Comparison of ENCODE assay signal across 8 cellular contexts in genomic region chr15:100349696-100350433, GRCh38. TPM values are rescaled to one million over a fixed set of nuclear protein-coding genes. Genes with fewer than 3 reads are reported as not detected.
DNase-seq lines count a peak whose midpoint lies in the region; ATAC-seq, FAIRE-seq and TF ChIP-seq lines count a peak whose summit lies in the region.

No MANE protein-coding gene starts in this region.

- no peaks in the 10 kb centered on the region for H3K36me3 Mint-ChIP-seq in CD4-positive, alpha-beta T cell (ENCODE audit: low read depth)
- no peaks in the 10 kb centered on the region for H3K36me3 Mint-ChIP-seq in mesothelial cell of epicardium

- peak; percentile 86 for FAIRE-seq in endometrium (lab: Jason Lieb, UNC)

- ATAC-seq in CD4-positive, alpha-beta T cell (ENCODE audit: poor library complexity), result peak; percentile 92
- ATAC-seq in GM19395 (IDR thresholded peaks at IDR 0.05; ENCODE audit: unreplicated experiment) (peak; percentile 95), HG03558 (IDR thresholded peaks at IDR 0.05; ENCODE audit: extremely low read depth, unreplicated experiment) (peak; percentile 62)

- H3K27me3 ChIP-seq in CD4-positive, alpha-beta T cell (ENCODE audit: control insufficient read depth, insufficient read depth, low read length), result peaks cover 18% of the 10 kb centered on the region

- H3K9me3 Mint-ChIP-seq in CD4-positive, alpha-beta T cell, result no peaks in the 10 kb centered on the region
- peaks cover 11% of the 10 kb centered on the region for H3K9me3 Mint-ChIP-seq in mesothelial cell of epicardium

- H3K27me3 Mint-ChIP-seq in CD4-positive, alpha-beta T cell, result peaks cover 34% of the 10 kb centered on the region
- peaks cover 23% of the 10 kb centered on the region for H3K27me3 Mint-ChIP-seq in mesothelial cell of epicardium (ENCODE audit: low read depth)

- peak overlapping the region; percentile 98 for H3K4me3 Mint-ChIP-seq in CD4-positive, alpha-beta T cell
- H3K4me3 Mint-ChIP-seq in mesothelial cell of epicardium, result peak overlapping the region; percentile 88

- H3K4me1 Mint-ChIP-seq in CD4-positive, alpha-beta T cell (ENCODE audit: low read depth), result peaks cover 13% of the 10 kb centered on the region
- H3K4me1 Mint-ChIP-seq in mesothelial cell of epicardium, result peaks cover 5% of the 10 kb centered on the region

- CTCF ChIA-PET in CD4-positive, alpha-beta T cell (lab: Charles Lee), result interaction anchor here (0.6 to 3.0 kb wide), 27 partner anchors 9 to 969 kb away, joined by 3 to 99 read pairs (median 5); partner anchors contain the start of genes ADAMTS17, ASB7 and LINS1

- peak overlapping the region; percentile 83 for H3K27ac Mint-ChIP-seq in CD4-positive, alpha-beta T cell
- peak overlapping the region; percentile 91 for H3K27ac Mint-ChIP-seq in mesothelial cell of epicardium

- peak; percentile 72 to 84 (median 78) for DNase-seq in CD4-positive, alpha-beta T cell
- DNase-seq in NOMO-1 treated with dmso at 0.1 percent for 144 hours (lab: John Stamatoyannopoulos, UW; ENCODE audit: unreplicated experiment), result peak; percentile 94
- DNase-seq in activated CD8-positive, alpha-beta memory T cell treated with anti-CD3 and anti-CD28 coated beads, Interleukin-2, amount 50 U/mL, for 4 hours, result peak; percentile 85
- peak; percentile 75 to 96 for DNase-seq in mesothelial cell of epicardium (ENCODE audit: low spot score in 2 of 2, unreplicated experiment in 2 of 2)
- DNase-seq in stimulated activated CD8-positive, alpha-beta memory T cell treated with anti-CD3 and anti-CD28 coated beads, Interleukin-15, amount 100 ng/mL, for 24 hours (ENCODE audit: low read depth), result peak; percentile 81

- H3K27ac ChIP-seq in CD4-positive, alpha-beta T cell (ENCODE audit: low read depth, low read length), result peak overlapping the region; percentile 72

- H3K9me3 ChIP-seq in CD4-positive, alpha-beta T cell (ENCODE audit: control insufficient read depth, low read length), result no peaks in the 10 kb centered on the region

- intact Hi-C loops in CD4-positive, alpha-beta T cell (cut with DNase I, micrococcal nuclease), result loop anchor here (1.0 to 10.0 kb wide), 8 partner anchors 221 to 1098 kb away; partner anchors contain the start of genes ASB7 (in 1 of the 2), LINS1 (in 1 of the 2), LRRC28 (in 1 of the 2) and LYSMD4 (in 1 of the 2)

- peak; percentile 90 for TF ChIP-seq CTCF in CD4-positive, alpha-beta T cell (IDR thresholded peaks at IDR 0.05)
- TF ChIP-seq CTCF in mesothelial cell of epicardium (IDR thresholded peaks at IDR 0.05; ENCODE audit: unreplicated experiment), result peak; percentile 86

- POLR2A ChIA-PET in CD4-positive, alpha-beta T cell (lab: Charles Lee), result interaction anchor here (0.6 to 2.8 kb wide), 12 partner anchors 11 to 745 kb away, joined by 3 to 29 read pairs (median 8); partner anchors contain the start of genes ASB7 and LINS1

RNA-seq across cellular contexts. Expression of gene ADAMTS17, which starts 8.1 kb away (rescaled TPM):
- 10 to 100 TPM in 1 of 2 experiments, 1 to 10 TPM in 1; 9.9 to 13.2 TPM for total RNA-seq in CD4-positive, alpha-beta T cell
- 39.4 to 42.1 TPM (median 40.2 TPM) in 3 replicates for total RNA-seq in mesothelial cell of epicardium

Comparison
In these comparisons a context has a peak if more than half of its experiments do, and no peak if none do; other contexts are left out.
1. Peak in every context shown above with its lines: DNase-seq, ATAC-seq and H3K27ac ChIP-seq.